ENCODE assay signal across 13 cellular contexts in the genomic region with DNA sequence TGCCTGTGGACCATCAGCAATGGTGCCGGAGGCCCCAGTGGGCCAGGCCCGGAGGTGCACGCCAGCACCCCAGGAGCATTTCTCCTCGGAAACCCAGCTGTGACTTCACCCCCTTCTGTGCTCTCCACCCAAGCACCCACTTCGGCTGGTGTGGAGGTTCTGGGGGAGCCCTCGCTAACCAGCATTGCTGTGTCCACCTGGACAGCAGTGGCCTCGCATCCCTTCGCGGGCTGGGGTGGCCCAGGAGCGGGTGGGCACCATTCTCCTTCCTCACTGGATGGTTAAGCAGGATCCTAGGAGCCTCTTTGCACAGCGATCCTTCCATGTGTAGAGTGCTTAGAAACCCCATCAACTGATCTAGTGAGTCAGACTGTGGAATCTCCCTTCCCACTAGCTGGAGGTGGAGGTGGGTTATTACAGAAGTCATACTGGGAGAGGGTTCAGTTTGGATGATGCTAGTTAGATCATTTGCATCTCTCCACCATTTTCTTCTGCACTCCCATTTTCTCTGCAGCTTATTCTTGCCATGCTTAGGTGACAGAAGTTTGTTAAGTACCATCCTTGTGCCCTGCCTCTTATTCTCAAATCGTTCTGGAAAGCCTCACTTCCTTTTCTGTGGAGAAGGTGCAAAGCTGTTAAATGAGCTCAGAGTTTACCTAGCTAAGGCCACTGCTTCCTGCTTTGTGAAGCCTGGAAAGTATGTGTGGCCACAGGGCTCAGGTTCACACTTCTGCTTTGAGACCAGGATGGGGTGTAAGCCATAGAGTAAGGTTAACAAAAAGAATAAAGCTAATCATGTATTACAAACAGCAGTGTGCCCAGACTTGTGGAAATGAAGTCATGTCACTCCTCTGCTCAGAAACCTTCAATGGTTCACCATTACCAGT. TPM values are rescaled to one million over a fixed set of nuclear protein-coding genes. Genes with fewer than 3 reads are reported as not detected.
A peak's percentile ranks its signal among the peaks of the same experiment; 100 is the strongest.
DNase-seq lines count a peak whose midpoint lies in the region; ATAC-seq, FAIRE-seq and TF ChIP-seq lines count a peak whose summit lies in the region.
"Had no signal": no experiment of that assay in that cellular context is flagged by ENCODE, and none has a peak within 500 bp of the region (broad histone marks: within the 10 kb centered on the region; RNA-seq: fewer than 3 reads in every experiment).

No MANE protein-coding gene starts in this region.

- H3K36me3 Mint-ChIP-seq in activated CD8-positive, alpha-beta T cell treated with anti-CD3 and anti-CD28 coated beads for 36 hours (ENCODE audit: low read depth), result peaks cover 14% of the 10 kb centered on the region
- H3K36me3 Mint-ChIP-seq in memory B cell, result peaks cover 39% of the 10 kb centered on the region

- H3K27me3 Mint-ChIP-seq in activated CD8-positive, alpha-beta T cell treated with anti-CD3 and anti-CD28 coated beads for 36 hours, result no peaks in the 10 kb centered on the region
- no peaks in the 10 kb centered on the region for H3K27me3 Mint-ChIP-seq in memory B cell
- H3K27me3 Mint-ChIP-seq: naive thymus-derived CD4-positive, alpha-beta T cell; type B pancreatic cell had no signal

- H3K4me3 Mint-ChIP-seq in activated CD8-positive, alpha-beta T cell treated with anti-CD3 and anti-CD28 coated beads for 36 hours, result no peak overlapping the region
- H3K4me3 Mint-ChIP-seq in memory B cell, result no peak overlapping the region
- H3K4me3 Mint-ChIP-seq: naive thymus-derived CD4-positive, alpha-beta T cell; type B pancreatic cell had no signal

- intact Hi-C loops in activated CD8-positive, alpha-beta T cell treated with anti-CD3 and anti-CD28 coated beads for 36 hours (cut with micrococcal nuclease), result no loop called here

- TF ChIP-seq CTCF in activated CD8-positive, alpha-beta T cell treated with anti-CD3 and anti-CD28 coated beads for 36 hours (IDR thresholded peaks at IDR 0.05), result no peak

- DNase-seq in GM18507 (ENCODE audit: extremely low spot score, insufficient read length, low read depth) (peak; percentile 9), memory B cell (ENCODE audit: low spot score in 2 of 2) (no peak), mesenteric fat pad (ENCODE audit: low spot score) (no peak), frontal cortex (ENCODE audit: low spot score in 2 of 2) (no peak)
- peak; percentile 14 for DNase-seq in activated CD8-positive, alpha-beta T cell treated with anti-CD3 and anti-CD28 coated beads for 36 hours
- DNase-seq: amygdala; heart right ventricle; left ventricle myocardium inferior; naive thymus-derived CD4-positive, alpha-beta T cell; NCI-H1105 treated with DMSO at 0.1 percent for 48 hours had no signal

- ATAC-seq in HG02852 (IDR thresholded peaks at IDR 0.05; ENCODE audit: unreplicated experiment) (peak; percentile 52), memory B cell (ENCODE audit: low read depth) (no peak), GM21367 (IDR thresholded peaks at IDR 0.05; ENCODE audit: unreplicated experiment) (no peak)
- peak; percentile 37 for ATAC-seq in activated CD8-positive, alpha-beta T cell treated with anti-CD3 and anti-CD28 coated beads for 36 hours
- ATAC-seq: heart right ventricle; naive thymus-derived CD4-positive, alpha-beta T cell had no signal

- CTCF ChIA-PET in activated CD8-positive, alpha-beta T cell treated with anti-CD3 and anti-CD28 coated beads for 36 hours (lab: Charles Lee), result interaction anchor here (1.0 to 2.2 kb wide), 4 partner anchors 8 to 231 kb away, joined by 3 to 7 read pairs (median 5); no protein-coding TSS in a partner anchor

- no peak overlapping the region for H3K27ac Mint-ChIP-seq in activated CD8-positive, alpha-beta T cell treated with anti-CD3 and anti-CD28 coated beads for 36 hours
- H3K27ac Mint-ChIP-seq in memory B cell, result peak overlapping the region; percentile 28
- H3K27ac Mint-ChIP-seq: naive thymus-derived CD4-positive, alpha-beta T cell; type B pancreatic cell had no signal

- peaks cover 6% of the 10 kb centered on the region for H3K4me1 Mint-ChIP-seq in activated CD8-positive, alpha-beta T cell treated with anti-CD3 and anti-CD28 coated beads for 36 hours (ENCODE audit: low read depth)
- no peaks in the 10 kb centered on the region for H3K4me1 Mint-ChIP-seq in memory B cell

- POLR2A ChIA-PET in activated CD8-positive, alpha-beta T cell treated with anti-CD3 and anti-CD28 coated beads for 36 hours (lab: Charles Lee), result interaction anchor here (1.4 kb wide), 1 partner anchor 15 kb away, joined by 3 read pairs; no protein-coding TSS in a partner anchor

- FAIRE-seq in GM18507 (lab: Jason Lieb, UNC) (no peak), frontal cortex (lab: Jason Lieb, UNC) (no peak)

- no peaks in the 10 kb centered on the region for H3K9me3 Mint-ChIP-seq in activated CD8-positive, alpha-beta T cell treated with anti-CD3 and anti-CD28 coated beads for 36 hours
- H3K9me3 Mint-ChIP-seq in memory B cell, result no peaks in the 10 kb centered on the region
- H3K9me3 Mint-ChIP-seq: type B pancreatic cell had no signal

RNA-seq across cellular contexts. Expression of gene TBX19, which starts 32.3 kb away (rescaled TPM):
- total RNA-seq in activated CD8-positive, alpha-beta T cell treated with anti-CD3 and anti-CD28 coated beads for 36 hours, result 1 to 10 TPM; 1.5 TPM
- total RNA-seq in mesenteric fat pad, result 0.87 TPM
- 0.41 TPM for total RNA-seq in frontal cortex

Comparison
In these comparisons a context has a peak if more than half of its experiments do, and no peak if none do; other contexts are left out.
1. DNase-seq: peak in GM18507 (single experiment) and activated CD8-positive, alpha-beta T cell treated with anti-CD3 and anti-CD28 coated beads for 36 hours (single experiment); none in memory B cell (0 of 2), mesenteric fat pad (single experiment) and frontal cortex (0 of 2).
2. ATAC-seq: peak in HG02852 (single experiment) and activated CD8-positive, alpha-beta T cell treated with anti-CD3 and anti-CD28 coated beads for 36 hours (single experiment); none in memory B cell (single experiment) and GM21367 (single experiment).